Comparison of ENCODE assay signal across 10 cellular contexts in the genomic region with DNA sequence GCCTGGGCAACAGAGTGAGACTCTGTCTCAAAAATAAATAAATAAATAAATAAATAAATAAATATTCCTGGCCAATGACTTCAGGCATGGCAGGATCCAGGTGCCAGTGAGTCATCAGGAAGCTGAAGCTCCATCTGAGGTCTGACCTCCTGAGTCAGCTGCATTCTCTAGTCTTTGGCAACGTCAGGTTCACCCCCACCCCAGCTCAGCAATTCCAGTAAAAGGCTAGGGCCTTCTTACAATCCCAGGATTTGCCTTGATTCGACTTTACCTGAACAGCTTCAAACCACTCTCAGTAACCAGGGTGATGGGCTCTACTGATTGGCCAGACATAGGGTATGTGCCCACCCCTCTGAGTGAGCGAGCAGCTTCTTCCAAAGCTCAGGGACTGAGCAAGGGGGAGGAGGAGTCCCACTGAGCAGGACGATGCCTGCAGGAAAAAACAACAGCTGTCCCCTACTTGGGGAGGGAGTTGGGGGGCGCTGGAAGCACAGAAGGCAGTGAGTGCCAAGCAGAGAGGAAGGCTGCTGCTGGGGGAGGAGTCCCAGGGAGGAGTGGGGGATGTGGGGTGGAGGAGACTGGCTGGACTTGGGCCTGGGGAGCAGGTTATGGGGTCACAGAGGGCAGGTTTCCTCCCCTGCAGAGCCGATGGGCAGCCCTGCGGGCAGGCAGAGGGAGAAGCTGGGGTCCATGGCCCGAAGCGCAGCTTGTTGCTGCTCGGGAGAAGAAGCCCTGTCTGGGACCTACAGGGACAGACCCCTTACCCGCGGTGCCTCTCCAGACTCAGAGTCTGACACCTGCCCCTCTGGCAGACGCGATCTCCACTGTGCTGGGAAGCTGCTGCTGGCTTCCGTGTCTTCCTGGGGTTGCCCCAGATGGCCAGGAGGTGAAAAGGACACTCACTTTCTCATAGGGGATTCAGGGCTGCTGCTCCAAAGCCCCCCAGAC. TPM values are rescaled to one million over a fixed set of nuclear protein-coding genes. Genes with fewer than 3 reads are reported as not detected.
DNase-seq lines count a peak whose midpoint lies in the region; FAIRE-seq and TF ChIP-seq lines count a peak whose summit lies in the region.
"Had no signal": no experiment of that assay in that cellular context is flagged by ENCODE, and none has a peak within 500 bp of the region (broad histone marks: within the 10 kb centered on the region; RNA-seq: fewer than 3 reads in every experiment).

No MANE protein-coding gene starts in this region.

- H3K27me3 ChIP-seq in endothelial cell of umbilical vein (ENCODE audit: control insufficient read depth in 2 of 2, insufficient read depth in 2 of 2, low read length in 2 of 2) (peaks cover 10 to 11% of the 10 kb centered on the region in 2 experiments), smooth muscle cell (ENCODE audit: low read depth) (peaks cover 21% of the 10 kb centered on the region), small intestine (ENCODE audit: control insufficient read depth in 2 of 2, insufficient read depth in 2 of 2, low read length in 2 of 2) (peaks cover 0 to 17% of the 10 kb centered on the region in 2 donors)

- H3K4me2 ChIP-seq in endothelial cell of umbilical vein (ENCODE audit: insufficient read depth, low read length) (peak overlapping the region; percentile 37), smooth muscle cell (no peak overlapping the region), OCI-LY7 (ENCODE audit: low read length) (no peak overlapping the region)

- TF ChIP-seq POLR2A in endothelial cell of umbilical vein (IDR thresholded peaks at IDR 0.05; ENCODE audit: low read depth, low read length): no peak

- peaks cover 15% of the 10 kb centered on the region for H3K4me1 ChIP-seq in endothelial cell of umbilical vein (ENCODE audit: control insufficient read depth, extremely low read depth, insufficient read depth, low read length)
- H3K4me1 ChIP-seq in smooth muscle cell (ENCODE audit: low read depth): no peaks in the 10 kb centered on the region
- H3K4me1 ChIP-seq in small intestine (ENCODE audit: control insufficient read depth in 2 of 2, insufficient read depth in 1 of 2, low read depth in 1 of 2, low read length in 1 of 2): no peaks in the 10 kb centered on the region
- H3K4me1 ChIP-seq in OCI-LY7 (ENCODE audit: insufficient read depth, low read length, poor library complexity, severe bottlenecking): no peaks in the 10 kb centered on the region

- dilution Hi-C loops in endothelial cell of umbilical vein (cut with MboI; ENCODE audit: extremely low pct_ligation_motif_present, low sequenced_read_pairs): no loop called here

- H3K9me3 ChIP-seq in endothelial cell of umbilical vein (replicated peaks; ENCODE audit: control insufficient read depth, insufficient read depth, low read length) (no peaks in the 10 kb centered on the region), smooth muscle cell (replicated peaks; ENCODE audit: low read depth) (no peaks in the 10 kb centered on the region), small intestine (ENCODE audit: control insufficient read depth, low read depth) (no peaks in the 10 kb centered on the region), OCI-LY7 (ENCODE audit: low read length) (no peaks in the 10 kb centered on the region)

- BruUV-seq in endothelial cell of umbilical vein (replicated peaks; lab: Mats Ljungman, UMichigan) (no TSS peak), OCI-LY7 (replicated peaks; lab: Mats Ljungman, UMichigan) (no TSS peak)

- intact Hi-C loops in endothelial cell of umbilical vein (cut with micrococcal nuclease): loop anchor here (2.0 kb wide), 1 partner anchor 26 kb away; a partner anchor contains a TSS
- intact Hi-C loops in OCI-LY7 (cut with micrococcal nuclease; ENCODE audit: unreplicated experiment): no loop called here

- H2AFZ ChIP-seq in endothelial cell of umbilical vein (ENCODE audit: low read depth, low read length): peak overlapping the region; percentile 42
- H2AFZ ChIP-seq in smooth muscle cell (ENCODE audit: low read depth): no peak overlapping the region
- no peak overlapping the region for H2AFZ ChIP-seq in OCI-LY7 (ENCODE audit: low read length)

- H4K20me1 ChIP-seq in endothelial cell of umbilical vein (replicated peaks; ENCODE audit: control insufficient read depth, extremely low read depth, insufficient read depth, low read length) (no peaks in the 10 kb centered on the region), smooth muscle cell (ENCODE audit: low read depth) (no peaks in the 10 kb centered on the region), OCI-LY7 (ENCODE audit: insufficient read depth, low read length) (no peaks in the 10 kb centered on the region)

- CTCF ChIA-PET in endothelial cell of umbilical vein (lab: Charles Lee): interaction anchor here (0.8 to 2.6 kb wide), 6 partner anchors 9 to 287 kb away, joined by 3 to 11 read pairs (median 4); no protein-coding TSS in a partner anchor
- CTCF ChIA-PET in OCI-LY7 (lab: Charles Lee; ENCODE audit: unreplicated experiment): no interaction called here

- H3K27ac ChIP-seq in endothelial cell of umbilical vein (ENCODE audit: insufficient read depth, low read depth, low read length) (peak overlapping the region; percentile 48), smooth muscle cell (ENCODE audit: low read depth) (no peak overlapping the region), small intestine (ENCODE audit: low read depth in 1 of 2, low read length in 1 of 2) (no peak overlapping the region), OCI-LY7 (ENCODE audit: low read depth, low read length, poor library complexity, severe bottlenecking) (no peak overlapping the region)

- no peaks in the 10 kb centered on the region for H3K9me2 ChIP-seq in OCI-LY7 (ENCODE audit: insufficient read depth, low read length)

- H3K9me1 ChIP-seq in endothelial cell of umbilical vein (replicated peaks; ENCODE audit: control insufficient read depth, extremely low read depth, insufficient read depth, low read length): no peaks in the 10 kb centered on the region

- H3K36me3 ChIP-seq in endothelial cell of umbilical vein (ENCODE audit: control insufficient read depth in 2 of 2, extremely low read depth in 1 of 2, insufficient read depth in 2 of 2, low read length in 2 of 2): no peaks in the 10 kb centered on the region
- H3K36me3 ChIP-seq in smooth muscle cell (ENCODE audit: low read depth): no peaks in the 10 kb centered on the region
- H3K36me3 ChIP-seq in small intestine (ENCODE audit: control insufficient read depth in 2 of 2, insufficient read depth in 2 of 2, low read length in 2 of 2): no peaks in the 10 kb centered on the region
- H3K36me3 ChIP-seq in OCI-LY7 (ENCODE audit: insufficient read depth, low read length): no peaks in the 10 kb centered on the region

- peak; percentile 90 for DNase-seq in ELR (ENCODE audit: low read depth)
- DNase-seq in NCI-H524 treated with DMSO at 0.1 percent for 48 hours (lab: John Stamatoyannopoulos, UW): peak; percentile 77
- peak; percentile 74 for DNase-seq in endothelial cell of umbilical vein (ENCODE audit: low read depth, low spot score)
- peak; percentile 50 for DNase-seq in non-pigmented ciliary epithelial cell (ENCODE audit: low read depth)
- no peak for DNase-seq in smooth muscle cell (lab: John Stamatoyannopoulos, UW; ENCODE audit: unreplicated experiment)
- no peak for DNase-seq in NCI-H748 treated with DMSO at 0.1 percent for 48 hours (lab: John Stamatoyannopoulos, UW)
- DNase-seq in small intestine: no peak
- DNase-seq in OCI-LY7 (ENCODE audit: low spot score): no peak
- DNase-seq: activated CD8-positive, alpha-beta memory T cell treated with anti-CD3 and anti-CD28 coated beads for 24 hours; caudate nucleus had no signal

- FAIRE-seq in endothelial cell of umbilical vein (lab: Jason Lieb, UNC): peak; percentile 91
- no peak for FAIRE-seq in small intestine (lab: Jason Lieb, UNC)

- H3K9ac ChIP-seq in endothelial cell of umbilical vein (replicated peaks; ENCODE audit: extremely low read depth, insufficient read depth, low read length) (peak overlapping the region; percentile 33), smooth muscle cell (ENCODE audit: low read depth) (no peak overlapping the region)

- POLR2A ChIA-PET in endothelial cell of umbilical vein (lab: Charles Lee) (interaction anchor here (0.6 kb wide), 1 partner anchor 181 kb away, joined by 3 read pairs; no protein-coding TSS in a partner anchor), OCI-LY7 (lab: Charles Lee) (interaction anchor here (0.6 kb wide), 2 partner anchors 121 to 154 kb away, joined by 3 read pairs; no protein-coding TSS in a partner anchor)

- H3K4me3 ChIP-seq in endothelial cell of umbilical vein (replicated peaks in 1 of 3; ENCODE audit: insufficient read depth in 1 of 3, low read depth in 1 of 3, low read length in 3 of 3) (no peak overlapping the region), smooth muscle cell (no peak overlapping the region), small intestine (ENCODE audit: low read depth in 1 of 2, low read length in 2 of 2) (no peak overlapping the region), OCI-LY7 (ENCODE audit: low read depth, low read length, poor library complexity, severe bottlenecking) (no peak overlapping the region)

- no peaks in the 10 kb centered on the region for H3F3A ChIP-seq in smooth muscle cell (ENCODE audit: low read depth)

- TF ChIP-seq CTCF in endothelial cell of umbilical vein (IDR thresholded peaks at IDR 0.05; ENCODE audit: extremely low read depth in 1 of 2, insufficient read depth in 1 of 2, low read depth in 1 of 2, low read length in 2 of 2) (no peak), smooth muscle cell (IDR thresholded peaks at IDR 0.05; ENCODE audit: borderline replicate concordance, insufficient read depth, poor library complexity, severe bottlenecking) (no peak), OCI-LY7 (conservative IDR thresholded peaks at IDR 0.05; ENCODE audit: low read length) (no peak)

- 47% methylated on average over 14 of the region's 15 CpGs for WGBS in smooth muscle cell (ENCODE audit: low lambda C conversion rate)
- WGBS in small intestine, 3 donors: 16 to 23% (median 19%) methylated on average over 12 to 15 of the region's 15 CpGs

- H3K79me2 ChIP-seq in endothelial cell of umbilical vein (ENCODE audit: control insufficient read depth, insufficient read depth, low read length) (no peaks in the 10 kb centered on the region), smooth muscle cell (ENCODE audit: low read depth) (no peaks in the 10 kb centered on the region), OCI-LY7 (ENCODE audit: insufficient read depth, low read depth, low read length) (no peaks in the 10 kb centered on the region)

RNA-seq across cellular contexts. Expression of a gene that starts 25.9 kb away (rescaled TPM):
- total RNA-seq in endothelial cell of umbilical vein (0.22 and 0.51 TPM in 2 replicates), smooth muscle cell (not detected in 2 replicates), OCI-LY7 (2022) (not detected in 2 replicates)
- polyA plus RNA-seq in endothelial cell of umbilical vein (0.08 and 0.10 TPM in 2 replicates), smooth muscle cell (not detected in 2 replicates), small intestine (under 1 TPM in 1 of 3 donors, not detected in 2; 0.63 TPM)
- 0.05 and 0.07 TPM in 2 replicates for polyA plus RNA-seq in endothelial cell of umbilical vein (2011; cell fraction: cytosol; rRNA removed)
- 0.06 and 0.11 TPM in 2 replicates for polyA plus RNA-seq in endothelial cell of umbilical vein (2011; cell fraction: nucleus; rRNA removed)
- polyA plus RNA-seq in endothelial cell of umbilical vein (2012): 0.17 and 0.25 TPM in 2 replicates
- polyA minus RNA-seq in endothelial cell of umbilical vein: not detected in 2 replicates
- polyA minus RNA-seq in endothelial cell of umbilical vein (2011; cell fraction: cytosol; rRNA and poly(A)+ RNA removed): not detected
- polyA minus RNA-seq in endothelial cell of umbilical vein (2011; cell fraction: nucleus; rRNA and poly(A)+ RNA removed): not detected in 2 replicates
- total RNA-seq in OCI-LY7 (2014; rRNA removed; shearing (Covaris generic)): not detected in 2 replicates

Comparison
In these comparisons a context has a peak if more than half of its experiments do, and no peak if none do; other contexts are left out.
1. DNase-seq: peak in ELR (single experiment), NCI-H524 treated with DMSO at 0.1 percent for 48 hours (single experiment), endothelial cell of umbilical vein (single experiment) and non-pigmented ciliary epithelial cell (single experiment); none in smooth muscle cell (single experiment), NCI-H748 treated with DMSO at 0.1 percent for 48 hours (single experiment), small intestine (single experiment) and OCI-LY7 (single experiment).